Comparison of ENCODE assay signal across 9 cellular contexts in the genomic region with DNA sequence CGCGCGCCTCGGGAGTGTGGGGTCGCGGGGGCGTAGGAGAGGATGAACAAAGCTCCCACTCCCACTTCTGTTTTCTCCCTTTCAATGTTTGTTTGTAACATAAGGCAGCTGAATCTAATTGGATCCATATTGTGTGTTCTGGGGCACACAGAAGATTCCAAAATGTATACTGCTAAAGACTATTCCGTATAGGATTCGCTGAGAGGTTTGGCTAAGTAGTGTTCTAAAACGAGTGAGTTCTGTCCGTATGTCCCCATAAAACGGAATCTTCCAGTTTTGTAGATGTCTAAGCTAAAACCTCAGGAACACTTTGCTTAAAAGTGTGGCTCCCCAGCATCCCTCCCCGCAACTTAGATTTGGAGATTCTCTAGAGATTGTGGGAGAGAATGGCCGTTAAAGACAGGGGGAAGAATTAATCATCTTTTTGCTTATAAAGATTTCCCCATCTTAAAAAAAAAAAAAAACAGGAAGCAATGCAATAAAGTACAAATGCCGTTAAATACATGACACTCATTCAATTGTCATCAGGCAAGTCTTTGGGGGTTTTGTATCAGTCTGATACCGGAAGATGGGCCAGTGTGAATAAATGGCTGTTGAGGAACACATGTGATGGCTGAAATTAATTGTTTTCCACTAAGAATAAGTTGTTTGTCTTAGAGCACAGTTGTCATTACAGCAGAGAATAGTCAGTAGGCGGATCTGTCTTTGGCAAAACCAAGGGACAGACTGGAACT. TPM values are rescaled to one million over a fixed set of nuclear protein-coding genes. Genes with fewer than 3 reads are reported as not detected.
DNase-seq lines count a peak whose midpoint lies in the region; ATAC-seq and TF ChIP-seq lines count a peak whose summit lies in the region.
"Had no signal": no experiment of that assay in that cellular context is flagged by ENCODE, and none has a peak within 500 bp of the region (broad histone marks: within the 10 kb centered on the region; RNA-seq: fewer than 3 reads in every experiment).

No MANE protein-coding gene starts in this region.

- TF ChIP-seq CTCF in GM12875 (IDR thresholded peaks at IDR 0.05; ENCODE audit: borderline replicate concordance, insufficient read depth, low read depth, low read length) = no peak

- no peaks in the 10 kb centered on the region for H3K36me3 Mint-ChIP-seq in activated T-cell treated with anti-CD3 and anti-CD28 coated beads, Interleukin-2, amount 50 U/mL, for 4 hours (ENCODE audit: insufficient read depth)
- no peaks in the 10 kb centered on the region for H3K36me3 Mint-ChIP-seq in stimulated activated effector memory CD8-positive, alpha-beta T cell treated with anti-CD3 and anti-CD28 coated beads, Interleukin-12 subunit alpha, Interleukin-12 subunit beta, amount 100 ng/mL, for 72 hours

- H3K9ac ChIP-seq in iPS-15b (ENCODE audit: low read depth, low read length) = no peak overlapping the region

- H3K27ac Mint-ChIP-seq in stimulated activated effector memory CD8-positive, alpha-beta T cell treated with anti-CD3 and anti-CD28 coated beads, Interleukin-12 subunit alpha, Interleukin-12 subunit beta, amount 100 ng/mL, for 72 hours = no peak overlapping the region

- no peaks in the 10 kb centered on the region for H3K9me3 ChIP-seq in iPS-15b (ENCODE audit: control insufficient read depth, insufficient read depth, low read length)

- DNase-seq in activated T-cell treated with anti-CD3 and anti-CD28 coated beads, Interleukin-2, amount 50 U/mL, for 4 hours = no peak
- no peak for DNase-seq in stimulated activated effector memory CD8-positive, alpha-beta T cell treated with anti-CD3 and anti-CD28 coated beads, Interleukin-12 subunit alpha, Interleukin-12 subunit beta, amount 100 ng/mL, for 72 hours (ENCODE audit: low spot score in 2 of 2)
- no peak for DNase-seq in NCI-H1092 treated with DMSO at 0.1 percent for 48 hours (lab: John Stamatoyannopoulos, UW)
- DNase-seq: NCI-H510A, occipital lobe had no signal

- H3K27me3 Mint-ChIP-seq in activated T-cell treated with anti-CD3 and anti-CD28 coated beads, Interleukin-2, amount 50 U/mL, for 4 hours (ENCODE audit: low read depth) = peaks cover 53% of the 10 kb centered on the region

- ATAC-seq in activated T-cell treated with anti-CD3 and anti-CD28 coated beads, Interleukin-2, amount 50 U/mL, for 4 hours = no peak
- ATAC-seq in stimulated activated effector memory CD8-positive, alpha-beta T cell treated with anti-CD3 and anti-CD28 coated beads, Interleukin-12 subunit alpha, Interleukin-12 subunit beta, amount 100 ng/mL, for 72 hours = no peak
- ATAC-seq in GM19351 (IDR thresholded peaks at IDR 0.05; ENCODE audit: unreplicated experiment) (no peak), GM21515 (IDR thresholded peaks at IDR 0.05; ENCODE audit: unreplicated experiment) (no peak)

- no peaks in the 10 kb centered on the region for H3K36me3 ChIP-seq in iPS-15b (ENCODE audit: control insufficient read depth, insufficient read depth, low read length)

- H3K27me3 ChIP-seq in iPS-15b (ENCODE audit: control insufficient read depth, insufficient read depth, low read length) = peaks cover 52% of the 10 kb centered on the region

- H3K4me3 Mint-ChIP-seq in activated T-cell treated with anti-CD3 and anti-CD28 coated beads, Interleukin-2, amount 50 U/mL, for 4 hours = peak overlapping the region; percentile 81
- H3K4me3 Mint-ChIP-seq in stimulated activated effector memory CD8-positive, alpha-beta T cell treated with anti-CD3 and anti-CD28 coated beads, Interleukin-12 subunit alpha, Interleukin-12 subunit beta, amount 100 ng/mL, for 72 hours = peak overlapping the region; percentile 75

- peak overlapping the region; percentile 33 for H3K4me3 ChIP-seq in GM12875 (ENCODE audit: low read depth, low read length)
- H3K4me3 ChIP-seq in iPS-15b (ENCODE audit: low read depth, low read length) = peak overlapping the region; percentile 83

- H3K4me1 ChIP-seq in iPS-15b (ENCODE audit: control insufficient read depth, insufficient read depth, low read length) = peaks cover 5% of the 10 kb centered on the region

- H3K4me1 Mint-ChIP-seq in activated T-cell treated with anti-CD3 and anti-CD28 coated beads, Interleukin-2, amount 50 U/mL, for 4 hours (ENCODE audit: low read depth) = peaks cover 21% of the 10 kb centered on the region
- peaks cover 33% of the 10 kb centered on the region for H3K4me1 Mint-ChIP-seq in stimulated activated effector memory CD8-positive, alpha-beta T cell treated with anti-CD3 and anti-CD28 coated beads, Interleukin-12 subunit alpha, Interleukin-12 subunit beta, amount 100 ng/mL, for 72 hours

- no peaks in the 10 kb centered on the region for H3K9me3 Mint-ChIP-seq in activated T-cell treated with anti-CD3 and anti-CD28 coated beads, Interleukin-2, amount 50 U/mL, for 4 hours
- H3K9me3 Mint-ChIP-seq in stimulated activated effector memory CD8-positive, alpha-beta T cell treated with anti-CD3 and anti-CD28 coated beads, Interleukin-12 subunit alpha, Interleukin-12 subunit beta, amount 100 ng/mL, for 72 hours = no peaks in the 10 kb centered on the region

RNA-seq across cellular contexts. Expression of gene EMILIN2, which starts 1.5 kb away (rescaled TPM):
- total RNA-seq in activated T-cell treated with anti-CD3 and anti-CD28 coated beads, Interleukin-2, amount 50 U/mL, for 4 hours = 10 to 100 TPM; 19.2 to 22.3 (median 21.5) TPM
